10 cellular contexts compared by ENCODE assay signal in the genomic region with DNA sequence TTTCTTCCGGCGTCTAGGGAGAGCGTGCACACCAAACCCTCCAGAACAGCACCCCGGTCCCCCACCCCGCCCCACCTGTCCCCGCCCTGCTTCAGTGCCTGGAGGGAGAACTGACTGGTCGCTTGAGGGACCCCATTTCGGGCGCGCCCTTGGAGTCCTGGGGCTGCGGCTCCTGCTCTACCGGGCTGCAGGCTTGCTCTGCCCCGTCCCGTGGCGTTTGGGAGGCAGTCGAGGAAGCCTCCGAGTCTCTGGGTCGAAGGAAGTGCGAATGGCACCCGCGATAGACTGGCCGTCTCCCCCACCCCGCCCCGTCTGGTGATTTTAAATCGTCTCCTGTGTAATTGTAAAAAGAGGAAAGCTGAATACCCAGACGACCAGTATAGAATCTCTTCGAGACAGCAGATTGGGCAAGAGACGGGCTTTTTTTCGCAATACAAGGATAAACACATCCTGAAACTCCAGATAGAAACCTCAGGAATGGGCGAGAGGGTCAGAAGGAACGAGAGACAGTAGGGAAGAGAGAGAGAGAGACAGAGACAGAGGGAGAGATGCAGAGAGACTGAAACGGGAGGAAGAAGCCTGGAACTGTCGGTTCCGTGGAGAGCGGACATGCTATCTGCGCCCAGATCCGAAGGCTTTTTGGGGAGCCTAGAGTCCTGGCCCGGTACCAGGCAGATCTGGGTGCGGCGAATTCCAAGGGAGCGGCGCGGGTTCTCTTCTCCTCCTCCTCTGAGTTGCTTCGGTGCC. TPM values are rescaled to one million over a fixed set of nuclear protein-coding genes. Genes with fewer than 3 reads are reported as not detected.
DNase-seq lines count a peak whose midpoint lies in the region; ATAC-seq and TF ChIP-seq lines count a peak whose summit lies in the region.
"Had no signal": no experiment of that assay in that cellular context is flagged by ENCODE, and none has a peak within 500 bp of the region (broad histone marks: within the 10 kb centered on the region; RNA-seq: fewer than 3 reads in every experiment).

No MANE protein-coding gene starts in this region.

- peaks cover 97% of the 10 kb centered on the region for H3K27me3 Mint-ChIP-seq in brain
- H3K27me3 Mint-ChIP-seq in activated CD4-positive, alpha-beta memory T cell treated with anti-CD3 and anti-CD28 coated beads, Interleukin-2, amount 10 ng/mL, durations not matched to agents 7 days and 5 days = peaks cover 71% of the 10 kb centered on the region

- TF ChIP-seq POLR2A in lower leg skin (IDR thresholded peaks at IDR 0.05) = no peak

- peaks cover 14% of the 10 kb centered on the region for H3K4me1 Mint-ChIP-seq in brain
- H3K4me1 Mint-ChIP-seq in activated CD4-positive, alpha-beta memory T cell treated with anti-CD3 and anti-CD28 coated beads, Interleukin-2, amount 10 ng/mL, durations not matched to agents 7 days and 5 days = peaks cover 3% of the 10 kb centered on the region

- CTCF ChIA-PET in activated CD4-positive, alpha-beta memory T cell treated with anti-CD3 and anti-CD28 coated beads, Interleukin-2, amount 10 ng/mL, durations not matched to agents 7 days and 5 days (lab: Charles Lee) = no interaction called here

- H3K4me3 ChIP-seq in H7 (ENCODE audit: insufficient read depth, low read depth, low read length) = peak overlapping the region; percentile 36
- peak overlapping the region; percentile 17 for H3K4me3 ChIP-seq in iPS-11a (ENCODE audit: low read depth, low read length)
- H3K4me3 ChIP-seq in lower leg skin (ENCODE audit: low read depth, poor library complexity, severe bottlenecking) = no peak overlapping the region

- POLR2A ChIA-PET in activated CD4-positive, alpha-beta memory T cell treated with anti-CD3 and anti-CD28 coated beads, Interleukin-2, amount 10 ng/mL, durations not matched to agents 7 days and 5 days (lab: Charles Lee) = no interaction called here

- TF ChIP-seq CTCF in brain (conservative IDR thresholded peaks at IDR 0.05) (no peak), lower leg skin (IDR thresholded peaks at IDR 0.05) (no peak)

- ATAC-seq in sciatic nerve = peak; percentile 52
- ATAC-seq: gastroesophageal sphincter had no signal

- DNase-seq in H7 (peak; percentile 68), sciatic nerve (ENCODE audit: low spot score) (no peak), lower leg skin (ENCODE audit: low spot score in 2 of 2) (no peak), GDM1 (lab: John Stamatoyannopoulos, UW) (no peak), activated gamma-delta T cell treated with Interleukin-2 at 50 U/mL for 16 hours (no peak)
- no peak for DNase-seq in activated CD4-positive, alpha-beta memory T cell treated with anti-CD3 and anti-CD28 coated beads, Interleukin-2, amount 10 ng/mL, durations not matched to agents 7 days and 5 days
- DNase-seq: activated naive CD4-positive, alpha-beta T cell treated with Interleukin-2 at 50 U/mL for 16 hours had no signal

- H3K9me3 Mint-ChIP-seq in brain = peaks cover 0 to 6% (median 2%) of the 10 kb centered on the region in 5 experiments
- H3K9me3 Mint-ChIP-seq in activated CD4-positive, alpha-beta memory T cell treated with anti-CD3 and anti-CD28 coated beads, Interleukin-2, amount 10 ng/mL, durations not matched to agents 7 days and 5 days = no peaks in the 10 kb centered on the region

- no peaks in the 10 kb centered on the region for H3K36me3 Mint-ChIP-seq in brain
- peaks cover 4% of the 10 kb centered on the region for H3K36me3 Mint-ChIP-seq in activated CD4-positive, alpha-beta memory T cell treated with anti-CD3 and anti-CD28 coated beads, Interleukin-2, amount 10 ng/mL, durations not matched to agents 7 days and 5 days (ENCODE audit: low read depth)

- peak overlapping the region; percentile 72 to 81 (median 78) for H3K4me3 Mint-ChIP-seq in brain
- no peak overlapping the region for H3K4me3 Mint-ChIP-seq in activated CD4-positive, alpha-beta memory T cell treated with anti-CD3 and anti-CD28 coated beads, Interleukin-2, amount 10 ng/mL, durations not matched to agents 7 days and 5 days

- 26 to 49% methylated on average over 44 of the region's 44 CpGs for whole genome bisulfite sequencing in lower leg skin, 2 donors

- no peaks in the 10 kb centered on the region for H3K36me3 ChIP-seq in H7 (replicated peaks; ENCODE audit: control insufficient read depth, insufficient read depth, low read length)

- intact Hi-C loops in sciatic nerve (cut with DNase I) (no loop called here), lower leg skin (cut with DNase I; ENCODE audit: low total_unique reads) (no loop called here)

- peaks cover 82% of the 10 kb centered on the region for H3K27me3 ChIP-seq in H7 (ENCODE audit: control insufficient read depth, insufficient read depth, low read length)

- peak overlapping the region in 1 of 5 experiments; percentile 37 for H3K27ac Mint-ChIP-seq in brain
- no peak overlapping the region for H3K27ac Mint-ChIP-seq in activated CD4-positive, alpha-beta memory T cell treated with anti-CD3 and anti-CD28 coated beads, Interleukin-2, amount 10 ng/mL, durations not matched to agents 7 days and 5 days

RNA-seq across cellular contexts. Expression of a gene that starts 9.9 kb away (rescaled TPM):
- total RNA-seq in H7 (2014; rRNA removed; shearing (Covaris generic)) = 0.21 TPM in 1 of 2 replicates, not detected in the other
- polyA plus RNA-seq in brain (ENCODE audit: insufficient read depth, low read depth, low replicate concordance) = 0.19 TPM
- total RNA-seq in sciatic nerve (2.1 TPM), lower leg skin (under 1 TPM in 3 of 4 donors, not detected in 1; 0.10 to 0.80 (median 0.16) TPM)
- total RNA-seq in activated CD4-positive, alpha-beta memory T cell treated with anti-CD3 and anti-CD28 coated beads, Interleukin-2, amount 10 ng/mL, durations not matched to agents 7 days and 5 days = not detected
